ENCODE assay signal across 8 cellular contexts in the genomic region with DNA sequence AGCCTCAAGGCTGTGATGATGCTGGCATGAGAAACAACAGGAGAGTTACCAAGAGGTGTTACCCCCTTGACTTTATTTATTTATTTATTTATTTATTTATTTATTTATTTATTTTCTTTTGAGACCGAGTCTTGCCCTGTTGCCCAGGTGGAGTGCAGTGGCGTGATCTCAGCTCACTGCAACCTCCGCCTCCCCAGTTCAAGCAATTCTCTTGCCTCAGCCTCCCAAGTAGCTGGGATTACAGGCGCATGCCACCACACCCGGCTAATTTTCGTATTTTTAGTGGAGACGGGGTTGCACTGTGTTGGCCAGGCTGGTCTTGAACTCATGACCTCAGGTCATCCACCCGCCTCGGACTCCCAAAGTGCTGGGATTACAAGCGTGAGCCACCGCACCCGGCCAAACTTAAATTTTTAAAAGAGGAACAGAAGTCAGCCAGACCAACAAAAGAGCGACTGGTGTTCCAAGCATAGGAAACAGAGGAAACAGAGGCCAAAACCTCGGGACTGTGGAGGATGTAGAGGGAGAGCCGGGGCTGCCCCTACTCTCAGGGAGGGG. TPM values are rescaled to one million over a fixed set of nuclear protein-coding genes. Genes with fewer than 3 reads are reported as not detected.
DNase-seq lines count a peak whose midpoint lies in the region; ATAC-seq, FAIRE-seq and TF ChIP-seq lines count a peak whose summit lies in the region.
"Not testable (repeated sequence)": the region's sequence is repeated elsewhere in the genome, so short reads cannot be mapped to it uniquely, and the experiment has no call there.

No MANE protein-coding gene starts in this region.

- H3K9me2 ChIP-seq in Karpas-422 (replicated peaks; ENCODE audit: insufficient read depth, low read length): not testable (repeated sequence)

- not testable (repeated sequence) for BruUV-seq in GM12878 (replicated peaks; lab: Mats Ljungman, UMichigan)

- not testable (repeated sequence) for H3K9me3 ChIP-seq in ES-I3 (ENCODE audit: control insufficient read depth, insufficient read depth, low read length); Karpas-422 (ENCODE audit: low read length); GM12878 (replicated peaks; ENCODE audit: control insufficient read depth, insufficient read depth, low read length); mesenchymal stem cell (ENCODE audit: control insufficient read depth, low read length); prostate gland; transverse colon

- H4K20me1 ChIP-seq in Karpas-422 (ENCODE audit: insufficient read depth, low read depth, low read length); GM12878 (ENCODE audit: control insufficient read depth, insufficient read depth): not testable (repeated sequence)

- H3K36me3 ChIP-seq in ES-I3 (ENCODE audit: insufficient read depth, low read length); Karpas-422 (ENCODE audit: insufficient read depth, low read length); GM12878 (ENCODE audit: control insufficient read depth in 2 of 2, insufficient read depth in 2 of 2, low read length in 1 of 2); mesenchymal stem cell (ENCODE audit: control insufficient read depth in 1 of 2, insufficient read depth in 2 of 2, low read depth in 1 of 2, low read length in 2 of 2); prostate gland; transverse colon: not testable (repeated sequence)

- CTCF ChIA-PET in activated B cell treated with CpG ODN at 0.5 μM for 24 hours (lab: Charles Lee): not testable (repeated sequence)
- CTCF ChIA-PET in GM12878 (lab: Yijun Ruan, JAX): interaction anchor here (1.6 to 2.0 kb wide), 2 partner anchors 121 to 130 kb away, joined by 3 to 5 read pairs; no protein-coding TSS in a partner anchor

- H2BK120ac ChIP-seq in mesenchymal stem cell (ENCODE audit: low read depth, low read length): not testable (repeated sequence)

- not testable (repeated sequence) for H4K91ac ChIP-seq in mesenchymal stem cell (ENCODE audit: low read length)

- H3K27ac Mint-ChIP-seq in activated B cell treated with CpG ODN at 0.5 μM for 24 hours: peak overlapping the region; percentile 94

- not testable (repeated sequence) for H3K27me3 ChIP-seq in Karpas-422 (ENCODE audit: low read length); GM12878 (replicated peaks in 1 of 2; ENCODE audit: control insufficient read depth in 2 of 2, insufficient read depth in 2 of 2, low read length in 1 of 2); mesenchymal stem cell (ENCODE audit: control insufficient read depth in 1 of 2, insufficient read depth in 1 of 2, low read length in 2 of 2); prostate gland (replicated peaks; ENCODE audit: insufficient read depth); transverse colon

- TF ChIP-seq CTCF in activated B cell treated with CpG ODN at 0.5 μM for 24 hours (IDR thresholded peaks at IDR 0.05); GM12878 (IDR thresholded peaks at IDR 0.05 in 2 of 3, conservative IDR thresholded peaks at IDR 0.05 in 1 of 3; ENCODE audit: control insufficient read depth in 2 of 3, extremely low read depth in 1 of 3, insufficient read depth in 1 of 3, low read depth in 3 of 3, low read length in 3 of 3); fibroblast of pulmonary artery (IDR thresholded peaks at IDR 0.05; ENCODE audit: low read length, missing control alignments); prostate gland (IDR thresholded peaks at IDR 0.05); transverse colon (IDR thresholded peaks at IDR 0.05): not testable (repeated sequence)

- POLR2A ChIA-PET in activated B cell treated with CpG ODN at 0.5 μM for 24 hours (lab: Charles Lee) (interaction anchor here (1.1 to 1.6 kb wide), 4 partner anchors 132 to 368 kb away, joined by 3 to 6 read pairs (median 4); a partner anchor contains a TSS), GM12878 (lab: Charles Lee) (interaction anchor here (0.6 kb wide), 1 partner anchor 225 kb away, joined by 4 read pairs; no protein-coding TSS in a partner anchor)

- TF ChIP-seq EP300 in GM12878 (IDR thresholded peaks at IDR 0.05; ENCODE audit: borderline replicate concordance in 1 of 2, control insufficient read depth in 1 of 2, low read depth in 2 of 2, low read length in 2 of 2); transverse colon (IDR thresholded peaks at IDR 0.05; ENCODE audit: low read depth): not testable (repeated sequence)

- H3K18ac ChIP-seq in mesenchymal stem cell (ENCODE audit: low read depth in 1 of 2, low read length in 2 of 2): peak overlapping the region in 1 of 2 experiments; percentile 95

- H3K27me3 Mint-ChIP-seq in activated B cell treated with CpG ODN at 0.5 μM for 24 hours: not testable (repeated sequence)

- SMC1A ChIA-PET in GM12878 (lab: Charles Lee; ENCODE audit: uncharacterized antibody, unreplicated experiment): interaction anchor here (1.0 to 1.2 kb wide), 3 partner anchors 114 to 131 kb away, joined by 3 to 4 read pairs (median 3); no protein-coding TSS in a partner anchor

- peak overlapping the region; percentile 100 for H4K8ac ChIP-seq in mesenchymal stem cell (ENCODE audit: low read length)

- intact Hi-C loops in activated B cell treated with CpG ODN at 0.5 μM for 24 hours (cut with micrococcal nuclease): loop anchor here (1.0 kb wide), 1 partner anchor 132 kb away; a partner anchor contains a TSS
- intact Hi-C loops in GM12878 (cut with micrococcal nuclease; ENCODE audit: unreplicated experiment); prostate gland (cut with DNase I); transverse colon (cut with DNase I; ENCODE audit: low total_unique reads): not testable (repeated sequence)

- H3K4me2 ChIP-seq in Karpas-422 (ENCODE audit: low read depth, low read length, poor library complexity, severe bottlenecking) (peak overlapping the region; percentile 88), GM12878 (ENCODE audit: control insufficient read depth, insufficient read depth) (peak overlapping the region; percentile 64), mesenchymal stem cell (ENCODE audit: low read length, poor library complexity, severe bottlenecking) (peak overlapping the region; percentile 64)

- not testable (repeated sequence) for H3K79me1 ChIP-seq in mesenchymal stem cell (replicated peaks; ENCODE audit: low read length, poor library complexity, severe bottlenecking)

- H3K14ac ChIP-seq in mesenchymal stem cell (ENCODE audit: low read length in 2 of 2): not testable (repeated sequence)

- not testable (repeated sequence) for H2BK15ac ChIP-seq in mesenchymal stem cell (ENCODE audit: low read depth, poor library complexity, severe bottlenecking)

- not testable (repeated sequence) for H3K23ac ChIP-seq in mesenchymal stem cell (ENCODE audit: low read length in 2 of 2)

- H2BK12ac ChIP-seq in mesenchymal stem cell (ENCODE audit: low read length in 2 of 2): not testable (repeated sequence)

- H3K4me3 ChIP-seq in Karpas-422 (ENCODE audit: low read length): peak overlapping the region; percentile 87
- peak overlapping the region; percentile 65 for H3K4me3 ChIP-seq in GM12878
- peak overlapping the region; percentile 64 for H3K4me3 ChIP-seq in fibroblast of pulmonary artery (replicated peaks; ENCODE audit: low read depth, low read length)
- peak overlapping the region in 1 of 2 experiments; percentile 83 for H3K4me3 ChIP-seq in mesenchymal stem cell (ENCODE audit: insufficient read depth in 1 of 2, low read depth in 1 of 2, low read length in 2 of 2)
- H3K4me3 ChIP-seq in prostate gland: peak overlapping the region; percentile 43 to 45
- peak overlapping the region in 3 of 4 donors; percentile 36 to 59 (median 41) for H3K4me3 ChIP-seq in transverse colon

- not testable (repeated sequence) for H2BK5ac ChIP-seq in mesenchymal stem cell (ENCODE audit: low read depth, low read length, poor library complexity, severe bottlenecking)

- RAD21 ChIA-PET in GM12878 (lab: Charles Lee; ENCODE audit: unreplicated experiment): interaction anchor here (1.3 to 1.5 kb wide), 2 partner anchors 126 to 186 kb away, joined by 4 to 5 read pairs; no protein-coding TSS in a partner anchor

- DNase-seq in Karpas-422; activated B cell treated with CpG ODN at 0.5 μM for 24 hours; GM12878 (ENCODE audit: low read depth, low spot score); fibroblast of pulmonary artery (ENCODE audit: low read depth); mesenchymal stem cell; prostate gland (ENCODE audit: low spot score); transverse colon: not testable (repeated sequence)

- peaks cover 14% of the 10 kb centered on the region for H3K79me2 ChIP-seq in Karpas-422 (ENCODE audit: low read length)
- not testable (repeated sequence) for H3K79me2 ChIP-seq in GM12878 (ENCODE audit: control insufficient read depth, insufficient read depth, low read length)

- not testable (repeated sequence) for H3K4ac ChIP-seq in mesenchymal stem cell (ENCODE audit: low read depth in 1 of 2, low read length in 2 of 2)

- H2AFZ ChIP-seq in Karpas-422 (ENCODE audit: low read length) (peak overlapping the region; percentile 99), GM12878 (ENCODE audit: control insufficient read depth, low read depth, low read length) (peak overlapping the region; percentile 83)
- not testable (repeated sequence) for H2AFZ ChIP-seq in mesenchymal stem cell (ENCODE audit: low read depth, low read length)

- FAIRE-seq in GM12878 (lab: Jason Lieb, UNC): not testable (repeated sequence)

- peaks cover 17% of the 10 kb centered on the region for H3K4me1 Mint-ChIP-seq in activated B cell treated with CpG ODN at 0.5 μM for 24 hours

- H2AK5ac ChIP-seq in mesenchymal stem cell (ENCODE audit: low read length, severe bottlenecking): not testable (repeated sequence)

- ATAC-seq in activated B cell treated with CpG ODN at 0.5 μM for 24 hours (ENCODE audit: low read depth); GM12878: not testable (repeated sequence)

- H3K4me1 ChIP-seq in ES-I3 (ENCODE audit: insufficient read depth, low read length); Karpas-422 (ENCODE audit: low read length); GM12878 (ENCODE audit: control insufficient read depth, insufficient read depth, low read length); mesenchymal stem cell (ENCODE audit: control insufficient read depth, insufficient read depth, low read depth, low read length); prostate gland (replicated peaks): not testable (repeated sequence)
- H3K4me1 ChIP-seq in transverse colon: peaks cover 0 to 13% (median 7%) of the 10 kb centered on the region in 4 donors

- H3K36me3 Mint-ChIP-seq in activated B cell treated with CpG ODN at 0.5 μM for 24 hours (ENCODE audit: low read depth): peaks cover 20% of the 10 kb centered on the region

- TF ChIP-seq POLR2A in GM12878 (IDR thresholded peaks at IDR 0.05; ENCODE audit: low read depth, low read length); prostate gland (IDR thresholded peaks at IDR 0.05); transverse colon (IDR thresholded peaks at IDR 0.05): not testable (repeated sequence)

- H3K9ac ChIP-seq in ES-I3 (ENCODE audit: low read depth, low read length): peak overlapping the region; percentile 80
- H3K9ac ChIP-seq in Karpas-422 (ENCODE audit: low read length): peak overlapping the region; percentile 78
- peak overlapping the region; percentile 59; the same call in 1 of the 2 replicates for H3K9ac ChIP-seq in GM12878 (ENCODE audit: control insufficient read depth, insufficient read depth, low read length)
- H3K9ac ChIP-seq in mesenchymal stem cell (ENCODE audit: low read length): peak overlapping the region; percentile 89

- not testable (repeated sequence) for H3K27ac ChIP-seq in Karpas-422 (ENCODE audit: low read length); mesenchymal stem cell (ENCODE audit: low read length, poor library complexity, severe bottlenecking); prostate gland
- H3K27ac ChIP-seq in GM12878 (ENCODE audit: control insufficient read depth, insufficient read depth) (peak overlapping the region; percentile 51), transverse colon (peak overlapping the region; percentile 78 to 91 (median 81))

- H3K9me3 Mint-ChIP-seq in activated B cell treated with CpG ODN at 0.5 μM for 24 hours: not testable (repeated sequence)

- peak overlapping the region; percentile 92 for H3K4me3 Mint-ChIP-seq in activated B cell treated with CpG ODN at 0.5 μM for 24 hours

- 86% methylated on average over 15 of the region's 15 CpGs for WGBS in GM12878 (ENCODE audit: insufficient coverage, insufficient replicate concordance, low lambda C conversion rate, missing lambda C conversion rate)
- 98% methylated on average over 12 of the region's 15 CpGs for whole genome bisulfite sequencing in mesenchymal stem cell
- WGBS in prostate gland: 91% methylated on average over 15 of the region's 15 CpGs
- 84 to 86% methylated on average over 8 to 15 of the region's 15 CpGs for WGBS in transverse colon (ENCODE audit: low coverage in 1 of 2), 2 donors

- TF ChIP-seq RAD21 in GM12878 (IDR thresholded peaks at IDR 0.05; ENCODE audit: insufficient read depth, low read depth, low read length): not testable (repeated sequence)

- in situ Hi-C loops in GM12878 (cut with MboI) (loop anchor here (10.0 kb wide), 1 partner anchor 114 kb away; no protein-coding TSS in a partner anchor), transverse colon (cut with MboI; ENCODE audit: low pct_ligation_motif_present in 1 of 4, low pct_unique_long_range_greater_than_20kb in 1 of 4, low sequenced_read_pairs in 3 of 4) (loop anchor here in 3 of 4 donors (25.0 kb wide), 2 partner anchors 141 to 166 kb away; a partner anchor contains a TSS)

RNA-seq across cellular contexts. Expression of a gene that starts 36.6 kb away (rescaled TPM):
- 51.0 and 52.5 TPM in 2 replicates for total RNA-seq in Karpas-422 (2014; rRNA removed; shearing (Covaris generic); ENCODE audit: low replicate concordance)
- total RNA-seq in activated B cell treated with CpG ODN at 0.5 μM for 24 hours (391 and 546 TPM in 2 replicates), GM12878 (2014; rRNA removed) (17.7 and 21.0 TPM in 2 replicates), GM12878 (2014; rRNA removed; fragmentation: Illumina TruSeq; extraction: Trizol) (41.2 and 47.0 TPM in 2 replicates), GM12878 (2021) (67.4 and 107 TPM in 2 replicates), prostate gland (100 to 1,000 TPM in 1 of 2 donors, 10 to 100 TPM in 1; 27.8 to 108 TPM), transverse colon (100 to 1,000 TPM in 2 of 4 donors, 10 to 100 TPM in 2; 92.0 to 226 (median 133) TPM)
- 629 and 780 TPM in 2 replicates for total RNA-seq in GM12878 (2013; cell fraction: nucleolus; rRNA removed)
- 39.0 TPM for polyA plus RNA-seq in GM12878 (2011; ENCODE audit: low read depth)
- polyA plus RNA-seq in GM12878 (2011; rRNA removed) (124 and 130 TPM in 2 replicates), GM12878 (2014; fragmentation: Illumina TruSeq; extraction: Trizol) (45.2 and 52.4 TPM in 2 replicates), GM12878 (2014; fragmentation: Nextera tagmentation; extraction: Ambion mirVana) (1 to 10 TPM; 1.3 to 2.5 TPM), GM12878 (2014; rRNA removed) (38.8 and 40.0 TPM in 2 replicates), GM12878 (2016; fragmentation: Nextera tagmentation; extraction: Ambion mirVana) (10 to 100 TPM; 29.1 to 42.0 TPM)
- polyA plus RNA-seq in GM12878 (2011; cell fraction: cytosol; rRNA removed): 78.8 and 104 TPM in 2 replicates
- 259 and 305 TPM in 2 replicates for polyA plus RNA-seq in GM12878 (2011; cell fraction: nucleus; rRNA removed)
- polyA plus RNA-seq in GM12878 (2012): 42.8 and 88.5 TPM in 2 replicates
- polyA minus RNA-seq in GM12878 (2011; rRNA and poly(A)+ RNA removed): 198 and 223 TPM in 2 replicates
- 92.6 and 102 TPM in 2 replicates for polyA minus RNA-seq in GM12878 (2011; cell fraction: cytosol; rRNA and poly(A)+ RNA removed)
- 220 and 302 TPM in 2 replicates for polyA minus RNA-seq in GM12878 (2011; cell fraction: nucleus; rRNA and poly(A)+ RNA removed)
- 14.8 TPM for polyA plus RNA-seq in mesenchymal stem cell (2013, experiment 1 of 2)
- 9.1 TPM for polyA plus RNA-seq in mesenchymal stem cell (2013, experiment 2 of 2)
